7 cellular contexts compared by ENCODE assay signal in the genomic region with DNA sequence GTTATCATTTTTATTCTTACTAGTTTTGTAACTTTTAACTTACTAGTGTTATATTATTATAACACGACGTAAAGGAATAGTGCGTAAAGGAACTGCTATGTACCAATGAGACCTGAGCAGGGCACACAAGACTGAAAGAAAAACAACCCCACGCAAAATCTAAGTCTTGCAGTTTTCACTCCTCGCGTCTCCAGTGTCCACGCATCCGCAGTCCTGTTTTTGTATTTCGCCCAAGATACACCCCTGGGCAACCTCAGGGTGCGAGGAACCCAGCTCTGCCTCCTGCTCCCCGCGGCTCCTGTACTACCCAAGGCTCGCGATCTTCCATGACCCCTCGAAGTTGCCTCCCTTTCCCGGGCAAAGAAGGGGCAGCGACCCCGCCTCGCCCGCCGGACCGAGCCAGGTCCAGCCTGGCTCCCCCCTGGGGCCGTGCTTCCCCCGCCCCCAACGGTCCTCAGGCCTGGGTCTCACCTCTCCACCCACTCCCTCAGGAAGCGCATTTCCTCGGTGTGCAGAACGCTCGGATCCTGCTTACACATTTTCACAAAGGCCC. TPM values are rescaled to one million over a fixed set of nuclear protein-coding genes. Genes with fewer than 3 reads are reported as not detected.
DNase-seq lines count a peak whose midpoint lies in the region; ATAC-seq, FAIRE-seq and TF ChIP-seq lines count a peak whose summit lies in the region.

No MANE protein-coding gene starts in this region.

- 2% methylated on average over 19 of the region's 29 CpGs; no CpG with 5 or more reads in 1 of the 2 experiments for WGBS in H1 (ENCODE audit: extremely low coverage in 1 of 2, insufficient coverage in 1 of 2, insufficient read length in 1 of 2, insufficient replicate concordance in 2 of 2, low coverage in 1 of 2, low lambda C conversion rate in 2 of 2, missing lambda C conversion rate in 1 of 2), 2 experiments
- 0 to 1% methylated on average over 20 to 29 of the region's 29 CpGs for WGBS in thyroid gland, 2 donors

- H3K36me3 Mint-ChIP-seq in T-helper 1 cell treated with Interleukin-12 subunit alpha and Interleukin-12 subunit beta and Interleukin-4 antibody, amounts not matched to agents 30 μg/mL and 1 μg/mL, for 36 hours (ENCODE audit: low read depth): peaks cover 6% of the 10 kb centered on the region

- H2BK20ac ChIP-seq in H1 (ENCODE audit: low read length): no peak overlapping the region

- H3K27me3 Mint-ChIP-seq in T-helper 1 cell treated with Interleukin-12 subunit alpha and Interleukin-12 subunit beta and Interleukin-4 antibody, amounts not matched to agents 30 μg/mL and 1 μg/mL, for 36 hours (ENCODE audit: low read depth): no peaks in the 10 kb centered on the region

- peak overlapping the region; percentile 98 for H2BK5ac ChIP-seq in H1 (ENCODE audit: low read depth, low read length)

- no peak overlapping the region for H3K23ac ChIP-seq in H1 (ENCODE audit: insufficient read length)

- peak overlapping the region; percentile 8 for H4K91ac ChIP-seq in H1 (replicated peaks; ENCODE audit: insufficient read length, low read length)

- no peak overlapping the region for H2BK120ac ChIP-seq in H1 (replicated peaks; ENCODE audit: low read depth, low read length)

- no peaks in the 10 kb centered on the region; the same call in 1 of the 2 replicates for H3K79me1 ChIP-seq in H1 (ENCODE audit: low read depth, low read length)

- H3K18ac ChIP-seq in H1 (ENCODE audit: extremely low read depth, low read length): peak overlapping the region; percentile 71; the same call in 1 of the 2 replicates

- no peak overlapping the region for H2BK15ac ChIP-seq in H1 (ENCODE audit: low read length)

- peak overlapping the region; percentile 95 for H3K4me3 Mint-ChIP-seq in T-helper 1 cell treated with Interleukin-12 subunit alpha and Interleukin-12 subunit beta and Interleukin-4 antibody, amounts not matched to agents 30 μg/mL and 1 μg/mL, for 36 hours

- H3K27me3 ChIP-seq in H1 (replicated peaks in 1 of 4; ENCODE audit: control insufficient read depth in 3 of 4, extremely low read depth in 1 of 4, insufficient read depth in 3 of 4, low read length in 3 of 4): no peaks in the 10 kb centered on the region
- H3K27me3 ChIP-seq in thyroid gland: no peaks in the 10 kb centered on the region

- peak overlapping the region; percentile 15 for H4K5ac ChIP-seq in H1 (ENCODE audit: insufficient read length, low read depth, low read length)

- peaks cover 40 to 91% of the 10 kb centered on the region in 2 experiments for H3K79me2 ChIP-seq in H1 (ENCODE audit: control insufficient read depth in 1 of 2, insufficient read depth in 2 of 2, low read length in 2 of 2)

- H3K4me3 ChIP-seq in H1 (ENCODE audit: extremely low read depth in 1 of 4, insufficient read depth in 2 of 4, low read depth in 3 of 4, low read length in 4 of 4) (peak overlapping the region; percentile 98 to 99 (median 98)), thyroid gland (replicated peaks in 1 of 3) (peak overlapping the region; percentile 77 to 97 (median 78))

- no peaks in the 10 kb centered on the region for H3K9me3 ChIP-seq in ES-I3 (ENCODE audit: control insufficient read depth, insufficient read depth, low read length)
- H3K9me3 ChIP-seq in H1 (ENCODE audit: insufficient read depth in 2 of 2, low read depth in 1 of 2, low read length in 1 of 2): no peaks in the 10 kb centered on the region
- no peaks in the 10 kb centered on the region for H3K9me3 ChIP-seq in thyroid gland

- H3K36me3 ChIP-seq in ES-I3 (ENCODE audit: insufficient read depth, low read length) (no peaks in the 10 kb centered on the region; the same call in 1 of the 2 replicates), H1 (ENCODE audit: control insufficient read depth in 2 of 4, insufficient read depth in 4 of 4, low read length in 3 of 4) (peaks cover 0 to 7% (median 0%) of the 10 kb centered on the region in 4 experiments; a peak in 3 of 8 replicates), thyroid gland (no peaks in the 10 kb centered on the region)

- H3K27ac Mint-ChIP-seq in T-helper 1 cell treated with Interleukin-12 subunit alpha and Interleukin-12 subunit beta and Interleukin-4 antibody, amounts not matched to agents 30 μg/mL and 1 μg/mL, for 36 hours: peak overlapping the region; percentile 100

- TF ChIP-seq EP300 in H1 (IDR thresholded peaks at IDR 0.05; ENCODE audit: borderline replicate concordance in 1 of 2, low read depth in 2 of 2, low read length in 2 of 2): no peak

- H3K27ac ChIP-seq in H1 (ENCODE audit: low read depth, low read length) (peak overlapping the region; percentile 98), thyroid gland (peak overlapping the region; percentile 99 to 100 (median 99))

- no peak for FAIRE-seq in H1 (lab: Jason Lieb, UNC)

- H3K4ac ChIP-seq in H1 (replicated peaks; ENCODE audit: insufficient read length, low read depth, low read length): no peak overlapping the region

- H2AFZ ChIP-seq in H1 (ENCODE audit: low read length): no peak overlapping the region

- no peak overlapping the region for H3K14ac ChIP-seq in H1 (ENCODE audit: insufficient read length)

- DNase-seq in H1 (ENCODE audit: low read depth in 1 of 2, low spot score in 2 of 2) (no peak), medulla oblongata (ENCODE audit: extremely low spot score) (peak; percentile 57), thyroid gland (peak in 1 of 2 donors; percentile 35)

- H4K20me1 ChIP-seq in H1 (replicated peaks in 1 of 2; ENCODE audit: control insufficient read depth in 1 of 2, insufficient read depth in 2 of 2, low read length in 2 of 2): peaks cover 0 to 6% of the 10 kb centered on the region in 2 experiments

- peak overlapping the region; percentile 68 to 79 for H3K4me2 ChIP-seq in H1 (ENCODE audit: insufficient read depth in 1 of 2, low read depth in 2 of 2, low read length in 2 of 2)

- H3K4me1 ChIP-seq in ES-I3 (ENCODE audit: insufficient read depth, low read length) (peaks cover 22% of the 10 kb centered on the region), H1 (replicated peaks in 1 of 4; ENCODE audit: control insufficient read depth in 3 of 4, insufficient read depth in 4 of 4, low read length in 3 of 4) (peaks cover 0 to 6% (median 0%) of the 10 kb centered on the region in 4 experiments; a peak in 2 of 7 replicates), thyroid gland (peaks cover 40% of the 10 kb centered on the region in 2 donors)

- TF ChIP-seq CTCF in H1 (IDR thresholded peaks at IDR 0.05; ENCODE audit: control extremely low read depth in 1 of 3, insufficient read depth in 1 of 3, low read depth in 1 of 3, low read length in 3 of 3): no peak
- no peak for TF ChIP-seq CTCF in thyroid gland (IDR thresholded peaks at IDR 0.05)

- H3K23me2 ChIP-seq in H1 (ENCODE audit: low read depth, low read length): peaks cover 8% of the 10 kb centered on the region

- 0 out of 2 replicates have a peak overlapping the region, but pooled peaks have one; percentile 46 for H2AK5ac ChIP-seq in H1 (ENCODE audit: low read depth, low read length)

- CTCF ChIA-PET in H1 (lab: Charles Lee; ENCODE audit: partially characterized antibody): interaction anchor here (1.1 kb wide), 1 partner anchor 32 kb away, joined by 3 read pairs; no protein-coding TSS in a partner anchor

- peak overlapping the region; percentile 65 for H3K56ac ChIP-seq in H1 (replicated peaks; ENCODE audit: insufficient read length, low read depth, low read length)

- peak overlapping the region; percentile 86 for H3K9ac ChIP-seq in ES-I3 (ENCODE audit: low read depth, low read length)
- H3K9ac ChIP-seq in H1 (replicated peaks in 1 of 4; ENCODE audit: extremely low read depth in 1 of 4, low read depth in 3 of 4, low read length in 3 of 4): peak overlapping the region; percentile 91 to 99 (median 94)

- H2BK12ac ChIP-seq in H1 (ENCODE audit: low read depth, low read length): no peak overlapping the region; the same call in 1 of the 2 replicates

- ATAC-seq in GM19455 (IDR thresholded peaks at IDR 0.05; ENCODE audit: unreplicated experiment) (peak; percentile 25), HG03521 (IDR thresholded peaks at IDR 0.05; ENCODE audit: unreplicated experiment) (peak; percentile 21)

- TF ChIP-seq POLR2A in H1 (IDR thresholded peaks at IDR 0.05; ENCODE audit: control extremely low read depth in 1 of 2, low read depth in 2 of 2, low read length in 2 of 2) (no peak), thyroid gland (IDR thresholded peaks at IDR 0.05) (no peak)

- peaks cover 44% of the 10 kb centered on the region for H3K4me1 Mint-ChIP-seq in T-helper 1 cell treated with Interleukin-12 subunit alpha and Interleukin-12 subunit beta and Interleukin-4 antibody, amounts not matched to agents 30 μg/mL and 1 μg/mL, for 36 hours (ENCODE audit: low read depth)

- no peaks in the 10 kb centered on the region for H3K9me3 Mint-ChIP-seq in T-helper 1 cell treated with Interleukin-12 subunit alpha and Interleukin-12 subunit beta and Interleukin-4 antibody, amounts not matched to agents 30 μg/mL and 1 μg/mL, for 36 hours

- TF ChIP-seq RAD21 in H1 (IDR thresholded peaks at IDR 0.05 in 1 of 2, conservative IDR thresholded peaks at IDR 0.05 in 1 of 2; ENCODE audit: low read depth in 2 of 2, low read length in 2 of 2): no peak

- peak overlapping the region; percentile 100; the same call in 1 of the 2 replicates for H4K8ac ChIP-seq in H1 (ENCODE audit: extremely low read depth, insufficient read depth, low read length)

- intact Hi-C loops in thyroid gland (cut with DNase I): no loop called here

- POLR2A ChIA-PET in H1 (lab: Charles Lee; ENCODE audit: partially characterized antibody): interaction anchor here (0.6 to 4.9 kb wide), 13 partner anchors 8 to 510 kb away, joined by 3 to 24 read pairs (median 5); a partner anchor contains a TSS

RNA-seq across cellular contexts. Expression of a gene that starts 0.4 kb away (rescaled TPM):
- 305 TPM in 2 replicates for total RNA-seq in H1 (2021; fragmentation: NEBNext Ultra II Directional; extraction: Animal tissue kit (Norgen Biotek cat#: 25700))
- polyA plus RNA-seq in H1 (2011; rRNA removed): 32.5 and 52.0 TPM in 2 replicates
- polyA plus RNA-seq in H1 (2011; cell fraction: cytosol; rRNA removed): 132 TPM
- 45.9 TPM for polyA plus RNA-seq in H1 (2011; cell fraction: nucleus; rRNA removed)
- 322 to 358 TPM (median 337 TPM) in 4 replicates for polyA plus RNA-seq in H1 (2012, experiment 1 of 2)
- polyA plus RNA-seq in H1 (2012, experiment 2 of 2): 43.0 TPM
- polyA plus RNA-seq in H1 (2013, experiment 1 of 2): 191 TPM
- 216 TPM for polyA plus RNA-seq in H1 (2013, experiment 2 of 2)
- 103 and 149 TPM in 2 replicates for polyA minus RNA-seq in H1 (2011; rRNA and poly(A)+ RNA removed)
- 87.9 TPM for polyA minus RNA-seq in H1 (2011; cell fraction: cytosol; rRNA and poly(A)+ RNA removed)
- polyA minus RNA-seq in H1 (2011; cell fraction: nucleus; rRNA and poly(A)+ RNA removed): 60.0 TPM
- 100 to 1,000 TPM; 161 to 206 (median 202) TPM for total RNA-seq in thyroid gland

RNA-seq across cellular contexts. Expression of a gene that starts 0.9 kb away (rescaled TPM):
- 21.5 and 25.8 TPM in 2 replicates for total RNA-seq in H1 (2021; fragmentation: NEBNext Ultra II Directional; extraction: Animal tissue kit (Norgen Biotek cat#: 25700))
- 9.9 and 29.2 TPM in 2 replicates for polyA plus RNA-seq in H1 (2011; rRNA removed)
- 13.1 TPM for polyA plus RNA-seq in H1 (2011; cell fraction: cytosol; rRNA removed)
- polyA plus RNA-seq in H1 (2011; cell fraction: nucleus; rRNA removed): 14.7 TPM
- 9.7 to 11.8 TPM (median 10.5 TPM) in 4 replicates for polyA plus RNA-seq in H1 (2012, experiment 1 of 2)
- polyA plus RNA-seq in H1 (2012, experiment 2 of 2): 3.7 TPM
- polyA plus RNA-seq in H1 (2013, experiment 1 of 2): 10.2 TPM
- polyA plus RNA-seq in H1 (2013, experiment 2 of 2): 10.2 TPM
- polyA minus RNA-seq in H1 (2011; rRNA and poly(A)+ RNA removed): 37.0 and 40.4 TPM in 2 replicates
- 37.6 TPM for polyA minus RNA-seq in H1 (2011; cell fraction: cytosol; rRNA and poly(A)+ RNA removed)
- polyA minus RNA-seq in H1 (2011; cell fraction: nucleus; rRNA and poly(A)+ RNA removed): 41.8 TPM
- 10 to 100 TPM; 18.1 to 21.6 (median 19.3) TPM for total RNA-seq in thyroid gland

RNA-seq across cellular contexts. Expression of a gene that starts 5.9 kb away (rescaled TPM):
- not detected in 2 replicates for total RNA-seq in H1 (2021; fragmentation: NEBNext Ultra II Directional; extraction: Animal tissue kit (Norgen Biotek cat#: 25700))
- not detected in 2 replicates for polyA plus RNA-seq in H1 (2011; rRNA removed)
- not detected for polyA plus RNA-seq in H1 (2011; cell fraction: cytosol; rRNA removed)
- not detected for polyA plus RNA-seq in H1 (2011; cell fraction: nucleus; rRNA removed)
- 0.07 to 0.14 TPM (median 0.09 TPM) in 4 replicates for polyA plus RNA-seq in H1 (2012, experiment 1 of 2)
- not detected for polyA plus RNA-seq in H1 (2012, experiment 2 of 2)
- polyA plus RNA-seq in H1 (2013, experiment 1 of 2): not detected
- not detected for polyA plus RNA-seq in H1 (2013, experiment 2 of 2)
- not detected in 2 replicates for polyA minus RNA-seq in H1 (2011; rRNA and poly(A)+ RNA removed)
- polyA minus RNA-seq in H1 (2011; cell fraction: cytosol; rRNA and poly(A)+ RNA removed): not detected
- not detected for polyA minus RNA-seq in H1 (2011; cell fraction: nucleus; rRNA and poly(A)+ RNA removed)
- total RNA-seq in thyroid gland: under 1 TPM in 3 of 4 donors, not detected in 1; 0.27 to 0.54 (median 0.44) TPM

RNA-seq across cellular contexts. Expression of a gene that starts 36.9 kb away (rescaled TPM):
- total RNA-seq in H1 (2021; fragmentation: NEBNext Ultra II Directional; extraction: Animal tissue kit (Norgen Biotek cat#: 25700)): 40.2 and 40.4 TPM in 2 replicates
- polyA plus RNA-seq in H1 (2011; rRNA removed): 11.4 and 17.9 TPM in 2 replicates
- polyA plus RNA-seq in H1 (2011; cell fraction: cytosol; rRNA removed): 18.4 TPM
- 8.7 TPM for polyA plus RNA-seq in H1 (2011; cell fraction: nucleus; rRNA removed)
- 29.6 to 36.7 TPM (median 31.7 TPM) in 4 replicates for polyA plus RNA-seq in H1 (2012, experiment 1 of 2)
- 10.5 TPM for polyA plus RNA-seq in H1 (2012, experiment 2 of 2)
- 22.2 TPM for polyA plus RNA-seq in H1 (2013, experiment 1 of 2)
- 24.5 TPM for polyA plus RNA-seq in H1 (2013, experiment 2 of 2)
- 26.9 and 31.3 TPM in 2 replicates for polyA minus RNA-seq in H1 (2011; rRNA and poly(A)+ RNA removed)
- 11.8 TPM for polyA minus RNA-seq in H1 (2011; cell fraction: cytosol; rRNA and poly(A)+ RNA removed)
- 8.9 TPM for polyA minus RNA-seq in H1 (2011; cell fraction: nucleus; rRNA and poly(A)+ RNA removed)
- 10 to 100 TPM; 15.5 to 25.0 (median 20.9) TPM for total RNA-seq in thyroid gland
